ENCODE assay signal across 16 cellular contexts in genomic region chr6:109513571-109514071, GRCh38. TPM values are rescaled to one million over a fixed set of nuclear protein-coding genes. Genes with fewer than 3 reads are reported as not detected.
A peak's percentile ranks its signal among the peaks of the same experiment; 100 is the strongest.
DNase-seq lines count a peak whose midpoint lies in the region; FAIRE-seq and TF ChIP-seq lines count a peak whose summit lies in the region.
"Had no signal": no experiment of that assay in that cellular context is flagged by ENCODE, and none has a peak within 500 bp of the region (broad histone marks: within the 10 kb centered on the region; RNA-seq: fewer than 3 reads in every experiment).

No MANE protein-coding gene starts in this region.

- H3K9ac ChIP-seq in H1 (replicated peaks in 1 of 4; ENCODE audit: extremely low read depth in 1 of 4, low read depth in 3 of 4, low read length in 3 of 4), result no peak overlapping the region
- no peak overlapping the region for H3K9ac ChIP-seq in neural progenitor cell

- no peak overlapping the region for H3K14ac ChIP-seq in H1 (ENCODE audit: insufficient read length)

- H3K4ac ChIP-seq in H1 (replicated peaks; ENCODE audit: insufficient read length, low read depth, low read length), result no peak overlapping the region

- H3K4me3 Mint-ChIP-seq in neural progenitor cell, result no peak overlapping the region
- H3K4me3 Mint-ChIP-seq: dendritic cell treated with granulocyte-macrophage colony-stimulating factor and Interleukin-4, amounts not matched to agents 40 ng/mL and 50 ng/mL, for 4 days; natural killer cell treated with Interleukin-12 subunit alpha and Interleukin-12 subunit beta and Interleukin-15 and Interleukin-18, amount 100 ng/mL, for 72 hours had no signal

- peak overlapping the region; percentile 7 for H4K5ac ChIP-seq in H1 (ENCODE audit: insufficient read length, low read depth, low read length)

- H4K8ac ChIP-seq in H1 (ENCODE audit: extremely low read depth, insufficient read depth, low read length), result no peak overlapping the region

- peak overlapping the region; percentile 25 to 50 for H3K4me2 ChIP-seq in H1 (ENCODE audit: insufficient read depth in 1 of 2, low read depth in 2 of 2, low read length in 2 of 2)
- peak overlapping the region; percentile 47 for H3K4me2 ChIP-seq in neural progenitor cell

- TF ChIP-seq RAD21 in H1 (IDR thresholded peaks at IDR 0.05 in 1 of 2, conservative IDR thresholded peaks at IDR 0.05 in 1 of 2; ENCODE audit: low read depth in 2 of 2, low read length in 2 of 2), result no peak

- H2AFZ ChIP-seq in H1 (ENCODE audit: low read length) (no peak overlapping the region), neural progenitor cell (replicated peaks) (peak overlapping the region; percentile 59)

- H3K36me3 Mint-ChIP-seq in neural progenitor cell, result no peaks in the 10 kb centered on the region
- H3K36me3 Mint-ChIP-seq: natural killer cell treated with Interleukin-12 subunit alpha and Interleukin-12 subunit beta and Interleukin-15 and Interleukin-18, amount 100 ng/mL, for 72 hours had no signal

- WGBS in H1 (ENCODE audit: extremely low coverage in 1 of 2, insufficient coverage in 1 of 2, insufficient read length in 1 of 2, insufficient replicate concordance in 2 of 2, low coverage in 1 of 2, low lambda C conversion rate in 2 of 2, missing lambda C conversion rate in 1 of 2), 2 experiments, result 0% methylated on average over 2 of the region's 2 CpGs; no CpG with 5 or more reads in 1 of the 2 experiments

- no peak overlapping the region for H3K56ac ChIP-seq in H1 (replicated peaks; ENCODE audit: insufficient read length, low read depth, low read length)

- H4K20me1 ChIP-seq in H1 (replicated peaks in 1 of 2; ENCODE audit: control insufficient read depth in 1 of 2, insufficient read depth in 2 of 2, low read length in 2 of 2) (no peaks in the 10 kb centered on the region), neural progenitor cell (ENCODE audit: low read depth) (no peaks in the 10 kb centered on the region)

- no peak for TF ChIP-seq EP300 in H1 (IDR thresholded peaks at IDR 0.05; ENCODE audit: borderline replicate concordance in 1 of 2, low read depth in 2 of 2, low read length in 2 of 2)

- TF ChIP-seq POLR2A in H1 (IDR thresholded peaks at IDR 0.05; ENCODE audit: control extremely low read depth in 1 of 2, low read depth in 2 of 2, low read length in 2 of 2), result 0 out of 3 replicates have a peak, but pooled peaks of 1 of the 2 experiments have one; percentile 7

- no peak overlapping the region for H2AK5ac ChIP-seq in H1 (ENCODE audit: low read depth, low read length)

- peaks cover 16% of the 10 kb centered on the region for H3K4me1 Mint-ChIP-seq in neural progenitor cell

- no peak overlapping the region for H2BK12ac ChIP-seq in H1 (ENCODE audit: low read depth, low read length)

- no peak overlapping the region for H2BK20ac ChIP-seq in H1 (ENCODE audit: low read length)

- H3K18ac ChIP-seq in H1 (ENCODE audit: extremely low read depth, low read length), result peak overlapping the region; percentile 62; the same call in 1 of the 2 replicates

- H3K79me2 ChIP-seq in H1 (ENCODE audit: control insufficient read depth in 1 of 2, insufficient read depth in 2 of 2, low read length in 2 of 2) (no peaks in the 10 kb centered on the region), neural progenitor cell (ENCODE audit: low read depth) (no peaks in the 10 kb centered on the region)

- H3K23me2 ChIP-seq in H1 (ENCODE audit: low read depth, low read length), result no peaks in the 10 kb centered on the region

- peaks cover 44% of the 10 kb centered on the region for H3F3A ChIP-seq in neural progenitor cell (ENCODE audit: low read depth)

- H3K79me1 ChIP-seq in H1 (ENCODE audit: low read depth, low read length), result no peaks in the 10 kb centered on the region

- peaks cover 0 to 11% (median 4%) of the 10 kb centered on the region in 4 experiments; a peak in 3 of 8 replicates for H3K36me3 ChIP-seq in H1 (ENCODE audit: control insufficient read depth in 2 of 4, insufficient read depth in 4 of 4, low read length in 3 of 4)
- H3K36me3 ChIP-seq in neural progenitor cell, result no peaks in the 10 kb centered on the region

- H2BK15ac ChIP-seq in H1 (ENCODE audit: low read length), result no peak overlapping the region

- H3K27ac ChIP-seq in H1 (ENCODE audit: low read depth, low read length) (peak overlapping the region; percentile 64), neural progenitor cell (peak overlapping the region; percentile 77)

- peak; percentile 92 for FAIRE-seq in H1 (lab: Jason Lieb, UNC)
- FAIRE-seq: D721Med had no signal

- H3K9me3 Mint-ChIP-seq in neural progenitor cell, result peaks cover 14% of the 10 kb centered on the region

- no peaks in the 10 kb centered on the region for H3K27me3 ChIP-seq in H1 (replicated peaks in 1 of 4; ENCODE audit: control insufficient read depth in 3 of 4, extremely low read depth in 1 of 4, insufficient read depth in 3 of 4, low read length in 3 of 4)
- no peaks in the 10 kb centered on the region for H3K27me3 ChIP-seq in neural progenitor cell

- H3K9me3 ChIP-seq in H1 (ENCODE audit: insufficient read depth in 2 of 2, low read depth in 1 of 2, low read length in 1 of 2) (peaks cover 22 to 28% of the 10 kb centered on the region in 2 experiments), neural progenitor cell (ENCODE audit: low read depth) (no peaks in the 10 kb centered on the region)

- H3K4me1 ChIP-seq in H1 (replicated peaks in 1 of 4; ENCODE audit: control insufficient read depth in 3 of 4, insufficient read depth in 4 of 4, low read length in 3 of 4) (peaks cover 5 to 11% (median 7%) of the 10 kb centered on the region in 4 experiments), neural progenitor cell (peaks cover 31% of the 10 kb centered on the region)

- TF ChIP-seq CTCF in H1 (IDR thresholded peaks at IDR 0.05; ENCODE audit: control extremely low read depth in 1 of 3, insufficient read depth in 1 of 3, low read depth in 1 of 3, low read length in 3 of 3) (no peak), neural progenitor cell (IDR thresholded peaks at IDR 0.05) (no peak)

- CTCF ChIA-PET in H1 (lab: Charles Lee; ENCODE audit: partially characterized antibody), result no interaction called here

- H3K4me3 ChIP-seq in H1 (ENCODE audit: extremely low read depth in 1 of 4, insufficient read depth in 2 of 4, low read depth in 3 of 4, low read length in 4 of 4) (peak overlapping the region in 1 of 4 experiments; percentile 25; a peak in 2 of 8 replicates), neural progenitor cell (peak overlapping the region; percentile 9)

- no peak overlapping the region for H2BK120ac ChIP-seq in H1 (replicated peaks; ENCODE audit: low read depth, low read length)

- no peak overlapping the region for H3K23ac ChIP-seq in H1 (ENCODE audit: insufficient read length)

- H3K27me3 Mint-ChIP-seq in neural progenitor cell (ENCODE audit: insufficient read depth, low read depth), result no peaks in the 10 kb centered on the region
- H3K27me3 Mint-ChIP-seq: dendritic cell treated with granulocyte-macrophage colony-stimulating factor and Interleukin-4, amounts not matched to agents 40 ng/mL and 50 ng/mL, for 4 days; natural killer cell treated with Interleukin-12 subunit alpha and Interleukin-12 subunit beta and Interleukin-15 and Interleukin-18, amount 100 ng/mL, for 72 hours had no signal

- peak overlapping the region; percentile 52 for H3K27ac Mint-ChIP-seq in neural progenitor cell
- H3K27ac Mint-ChIP-seq: dendritic cell treated with granulocyte-macrophage colony-stimulating factor and Interleukin-4, amounts not matched to agents 40 ng/mL and 50 ng/mL, for 4 days; natural killer cell treated with Interleukin-12 subunit alpha and Interleukin-12 subunit beta and Interleukin-15 and Interleukin-18, amount 100 ng/mL, for 72 hours had no signal

- POLR2A ChIA-PET in H1 (lab: Charles Lee; ENCODE audit: partially characterized antibody), result no interaction called here

- H4K91ac ChIP-seq in H1 (replicated peaks; ENCODE audit: insufficient read length, low read length), result no peak overlapping the region

- peak overlapping the region; percentile 29; the same call in 1 of the 2 replicates for H2BK5ac ChIP-seq in H1 (ENCODE audit: low read depth, low read length)

- DNase-seq in Daoy (ENCODE audit: low read depth) (peak; percentile 51), LoVo (ENCODE audit: low spot score) (peak; percentile 3), H1 (ENCODE audit: low read depth in 1 of 2, low spot score in 2 of 2) (peak in 1 of 2 experiments; percentile 69), neural progenitor cell (ENCODE audit: low spot score) (peak; percentile 43), T-helper 9 cell (no peak), GM03348 (ENCODE audit: low spot score) (no peak)
- DNase-seq in activated T-cell treated with anti-CD3 and anti-CD28 coated beads, Interleukin-2, amount 50 U/mL, for 48 hours, result no peak
- no peak for DNase-seq in activated naive CD4-positive, alpha-beta T cell treated with Interleukin-2 at 50 U/mL for 16 hours
- DNase-seq: activated naive CD4-positive, alpha-beta T cell; NCI-H1417 treated with DMSO at 0.1 percent for 48 hours; NCI-H748 treated with DMSO at 0.1 percent for 48 hours; stimulated activated CD4-positive, alpha-beta T cell treated with anti-CD3 and anti-CD28 coated beads, Interleukin-15, amount 100 ng/mL, for 24 hours; SW 1271 had no signal

RNA-seq across cellular contexts. Expression of gene ZBTB24, which starts 30.6 kb away (rescaled TPM):
- total RNA-seq in Daoy (2014; rRNA removed; shearing (Covaris generic)), result 7.1 and 8.9 TPM in 2 replicates
- total RNA-seq in H1 (2021; fragmentation: NEBNext Ultra II Directional; extraction: Animal tissue kit (Norgen Biotek cat#: 25700)), result 20.5 and 21.0 TPM in 2 replicates
- 5.9 and 7.5 TPM in 2 replicates for polyA plus RNA-seq in H1 (2011; rRNA removed)
- 7.7 TPM for polyA plus RNA-seq in H1 (2011; cell fraction: cytosol; rRNA removed)
- 6.5 TPM for polyA plus RNA-seq in H1 (2011; cell fraction: nucleus; rRNA removed)
- polyA plus RNA-seq in H1 (2012, experiment 1 of 2), result 8.0 to 12.5 TPM (median 9.3 TPM) in 4 replicates
- 1.4 TPM for polyA plus RNA-seq in H1 (2012, experiment 2 of 2)
- 10.2 TPM for polyA plus RNA-seq in H1 (2013, experiment 1 of 2)
- polyA plus RNA-seq in H1 (2013, experiment 2 of 2), result 9.3 TPM
- 17.3 and 22.3 TPM in 2 replicates for polyA minus RNA-seq in H1 (2011; rRNA and poly(A)+ RNA removed)
- polyA minus RNA-seq in H1 (2011; cell fraction: cytosol; rRNA and poly(A)+ RNA removed), result 12.2 TPM
- 14.7 TPM for polyA minus RNA-seq in H1 (2011; cell fraction: nucleus; rRNA and poly(A)+ RNA removed)
- total RNA-seq in neural progenitor cell (ENCODE audit: low replicate concordance), result 13.9 and 17.3 TPM in 2 replicates

RNA-seq across cellular contexts. Expression of gene MICAL1, which starts 58.0 kb away (rescaled TPM):
- 22.6 and 24.2 TPM in 2 replicates for total RNA-seq in Daoy (2014; rRNA removed; shearing (Covaris generic))
- 51.3 and 55.4 TPM in 2 replicates for total RNA-seq in H1 (2021; fragmentation: NEBNext Ultra II Directional; extraction: Animal tissue kit (Norgen Biotek cat#: 25700))
- polyA plus RNA-seq in H1 (2011; rRNA removed), result 42.5 and 61.9 TPM in 2 replicates
- 64.0 TPM for polyA plus RNA-seq in H1 (2011; cell fraction: cytosol; rRNA removed)
- polyA plus RNA-seq in H1 (2011; cell fraction: nucleus; rRNA removed), result 305 TPM
- polyA plus RNA-seq in H1 (2012, experiment 1 of 2), result 47.2 to 66.8 TPM (median 61.2 TPM) in 4 replicates
- 36.4 TPM for polyA plus RNA-seq in H1 (2012, experiment 2 of 2)
- 34.3 TPM for polyA plus RNA-seq in H1 (2013, experiment 1 of 2)
- polyA plus RNA-seq in H1 (2013, experiment 2 of 2), result 30.6 TPM
- polyA minus RNA-seq in H1 (2011; rRNA and poly(A)+ RNA removed), result 38.4 and 38.6 TPM in 2 replicates
- 27.2 TPM for polyA minus RNA-seq in H1 (2011; cell fraction: cytosol; rRNA and poly(A)+ RNA removed)
- polyA minus RNA-seq in H1 (2011; cell fraction: nucleus; rRNA and poly(A)+ RNA removed), result 63.9 TPM
- 50.6 and 123 TPM in 2 replicates for total RNA-seq in neural progenitor cell (ENCODE audit: low replicate concordance)

Comparison
In these comparisons a context has a peak if more than half of its experiments do, and no peak if none do; other contexts are left out.
1. DNase-seq: peak in Daoy (single experiment), LoVo (single experiment) and neural progenitor cell (single experiment); none in T-helper 9 cell (single experiment), GM03348 (single experiment), activated T-cell treated with anti-CD3 and anti-CD28 coated beads, Interleukin-2, amount 50 U/mL, for 48 hours (0 of 2) and activated naive CD4-positive, alpha-beta T cell treated with Interleukin-2 at 50 U/mL for 16 hours (single experiment).